Comparison of ENCODE assay signal across 27 cellular contexts in the genomic region with DNA sequence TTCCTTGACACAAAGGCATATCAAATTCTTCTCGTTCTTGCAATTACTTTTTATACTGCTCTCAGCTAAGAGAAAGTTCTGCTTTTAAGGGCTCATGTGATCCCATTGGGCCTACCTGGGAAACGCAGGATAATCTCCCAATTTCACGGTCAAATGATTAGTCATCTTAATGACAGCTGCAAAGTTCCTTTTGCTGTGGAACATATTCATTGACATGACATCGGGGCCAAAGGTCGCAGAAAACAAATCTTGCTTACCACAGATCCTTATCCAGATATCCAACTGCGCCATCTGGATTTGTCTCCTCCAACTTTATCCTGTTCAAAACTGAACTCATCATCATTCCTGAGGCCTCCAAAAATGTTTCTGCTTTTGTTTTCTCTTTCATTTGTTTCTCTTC.
"Had no signal": no experiment of that assay in that cellular context is flagged by ENCODE, and none has a peak within 500 bp of the region (broad histone marks: within the 10 kb centered on the region; RNA-seq: fewer than 3 reads in every experiment).

No MANE protein-coding gene starts in this region.

- H3K4me1 ChIP-seq: ascending aorta, breast epithelium, colonic mucosa, heart left ventricle had no signal

- H3K4me1 Mint-ChIP-seq: activated CD4-positive, alpha-beta T cell treated with anti-CD3 and anti-CD28 coated beads for 36 hours; activated CD4-positive, alpha-beta T cell treated with anti-CD3 and anti-CD28 coated beads, Interleukin-2, amount 10 ng/mL, durations not matched to agents 24 days and 14 days; activated naive CD4-positive, alpha-beta T cell treated with anti-CD3 and anti-CD28 coated beads, Interleukin-2, amount 10 ng/mL, durations not matched to agents 7 days and 5 days; activated naive CD8-positive, alpha-beta T cell treated with anti-CD3 and anti-CD28 coated beads, Interleukin-2, amount 10 ng/mL, durations not matched to agents 7 days and 5 days had no signal

- H3K27me3 Mint-ChIP-seq: activated CD4-positive, alpha-beta memory T cell treated with anti-CD3 and anti-CD28 coated beads for 36 hours; activated CD4-positive, alpha-beta T cell treated with anti-CD3 and anti-CD28 coated beads for 36 hours; activated CD4-positive, alpha-beta T cell treated with anti-CD3 and anti-CD28 coated beads, Interleukin-2, amount 10 ng/mL, durations not matched to agents 24 days and 14 days; activated naive CD4-positive, alpha-beta T cell treated with anti-CD3 and anti-CD28 coated beads, Interleukin-2, amount 10 ng/mL, durations not matched to agents 7 days and 5 days; activated naive CD8-positive, alpha-beta T cell treated with anti-CD3 and anti-CD28 coated beads, Interleukin-2, amount 10 ng/mL, durations not matched to agents 7 days and 5 days; activated T-cell treated with anti-CD3 and anti-CD28 coated beads, Interleukin-2, amount 50 U/mL, for 24 hours; brain had no signal

- H3K27ac Mint-ChIP-seq: activated CD4-positive, alpha-beta memory T cell treated with anti-CD3 and anti-CD28 coated beads for 36 hours; activated CD4-positive, alpha-beta T cell treated with anti-CD3 and anti-CD28 coated beads for 36 hours; activated CD4-positive, alpha-beta T cell treated with anti-CD3 and anti-CD28 coated beads, Interleukin-2, amount 10 ng/mL, durations not matched to agents 24 days and 14 days; activated CD8-positive, alpha-beta T cell treated with anti-CD3 and anti-CD28 coated beads, Interleukin-2, amount 10 ng/mL, durations not matched to agents 7 days and 5 days; activated naive CD4-positive, alpha-beta T cell treated with anti-CD3 and anti-CD28 coated beads, Interleukin-2, amount 10 ng/mL, durations not matched to agents 7 days and 5 days; activated naive CD4-positive, alpha-beta T cell treated with anti-CD3 and anti-CD28 coated beads, Interleukin-2, amount 50 U/mL, for 72 hours; activated naive CD8-positive, alpha-beta T cell treated with anti-CD3 and anti-CD28 coated beads, Interleukin-2, amount 10 ng/mL, durations not matched to agents 7 days and 5 days; activated T-cell treated with anti-CD3 and anti-CD28 coated beads, Interleukin-2, amount 50 U/mL, for 24 hours; brain had no signal

- H3K9me3 ChIP-seq: ascending aorta, breast epithelium, colonic mucosa had no signal

- H3K36me3 Mint-ChIP-seq: activated CD4-positive, alpha-beta memory T cell treated with anti-CD3 and anti-CD28 coated beads for 36 hours; activated naive CD4-positive, alpha-beta T cell treated with anti-CD3 and anti-CD28 coated beads, Interleukin-2, amount 10 ng/mL, durations not matched to agents 7 days and 5 days; activated naive CD4-positive, alpha-beta T cell treated with anti-CD3 and anti-CD28 coated beads, Interleukin-2, amount 50 U/mL, for 72 hours; activated naive CD8-positive, alpha-beta T cell treated with anti-CD3 and anti-CD28 coated beads, Interleukin-2, amount 10 ng/mL, durations not matched to agents 7 days and 5 days; brain had no signal

- H3K36me3 ChIP-seq: ascending aorta, breast epithelium, cardiac muscle cell, colonic mucosa, heart left ventricle had no signal

- H3K4me3 Mint-ChIP-seq: activated CD4-positive, alpha-beta memory T cell treated with anti-CD3 and anti-CD28 coated beads for 36 hours; activated CD4-positive, alpha-beta T cell treated with anti-CD3 and anti-CD28 coated beads for 36 hours; activated CD4-positive, alpha-beta T cell treated with anti-CD3 and anti-CD28 coated beads, Interleukin-2, amount 10 ng/mL, durations not matched to agents 24 days and 14 days; activated CD8-positive, alpha-beta T cell treated with anti-CD3 and anti-CD28 coated beads, Interleukin-2, amount 10 ng/mL, durations not matched to agents 7 days and 5 days; activated naive CD4-positive, alpha-beta T cell treated with anti-CD3 and anti-CD28 coated beads, Interleukin-2, amount 10 ng/mL, durations not matched to agents 7 days and 5 days; activated naive CD8-positive, alpha-beta T cell treated with anti-CD3 and anti-CD28 coated beads, Interleukin-2, amount 10 ng/mL, durations not matched to agents 7 days and 5 days; activated T-cell treated with anti-CD3 and anti-CD28 coated beads, Interleukin-2, amount 50 U/mL, for 24 hours; activated T-cell treated with anti-CD3 and anti-CD28 coated beads, Interleukin-2, amount 50 U/mL, for 72 hours; brain had no signal

- H3K27ac ChIP-seq: ascending aorta, breast epithelium, cardiac muscle cell, colonic mucosa, heart left ventricle had no signal

- H3K4me3 ChIP-seq: ascending aorta, breast epithelium, cardiac muscle cell, colonic mucosa, heart left ventricle had no signal

- DNase-seq: activated CD4-positive, alpha-beta memory T cell treated with anti-CD3 and anti-CD28 coated beads for 36 hours; activated CD4-positive, alpha-beta T cell treated with anti-CD3 and anti-CD28 coated beads for 36 hours; activated CD4-positive, alpha-beta T cell treated with anti-CD3 and anti-CD28 coated beads, Interleukin-2, amount 10 ng/mL, durations not matched to agents 24 days and 14 days; activated CD4-positive, CD25-positive, alpha-beta regulatory T cell; activated CD4-positive, CD25-positive, alpha-beta regulatory T cell treated with anti-CD3 and anti-CD28 coated beads, Interleukin-2, amount 50 U/mL, for 72 hours; activated CD8-positive, alpha-beta memory T cell treated with anti-CD3 and anti-CD28 coated beads, Interleukin-2, amount 50 U/mL, for 48 hours; activated CD8-positive, alpha-beta T cell treated with anti-CD3 and anti-CD28 coated beads, Interleukin-2, amount 10 ng/mL, durations not matched to agents 7 days and 5 days; activated gamma-delta T cell; activated naive CD4-positive, alpha-beta T cell; activated naive CD4-positive, alpha-beta T cell treated with anti-CD3 and anti-CD28 coated beads, Interleukin-2, amount 10 ng/mL, durations not matched to agents 7 days and 5 days; activated naive CD8-positive, alpha-beta T cell treated with anti-CD3 and anti-CD28 coated beads, Interleukin-2, amount 10 ng/mL, durations not matched to agents 7 days and 5 days; activated T-cell treated with anti-CD3 and anti-CD28 coated beads for 4 hours; activated T-cell treated with anti-CD3 and anti-CD28 coated beads, Interleukin-2, amount 50 U/mL, for 24 hours; activated T-cell treated with anti-CD3 and anti-CD28 coated beads, Interleukin-2, amount 50 U/mL, for 72 hours; central memory CD4-positive, alpha-beta T cell; cerebellar nuclear complex; colonic mucosa; effector CD8-positive, alpha-beta T cell; foreskin fibroblast; glutamatergic neuron; heart left ventricle; T-helper 2 cell had no signal

- H3K27me3 ChIP-seq: ascending aorta, breast epithelium, cardiac muscle cell, colonic mucosa, heart left ventricle had no signal
